16 cellular contexts compared by ENCODE assay signal in genomic region chr1:178243119-178243518, GRCh38.
"Had no signal": no experiment of that assay in that cellular context is flagged by ENCODE, and none has a peak within 500 bp of the region (broad histone marks: within the 10 kb centered on the region; RNA-seq: fewer than 3 reads in every experiment).

No MANE protein-coding gene starts in this region.

- H3K4me3 Mint-ChIP-seq: activated CD4-positive, alpha-beta T cell treated with anti-CD3 and anti-CD28 coated beads for 36 hours; activated CD8-positive, alpha-beta memory T cell treated with anti-CD3 and anti-CD28 coated beads, Interleukin-2, amount 10 ng/mL, durations not matched to agents 7 days and 5 days; activated naive CD4-positive, alpha-beta T cell treated with anti-CD3 and anti-CD28 coated beads, Interleukin-2, amount 10 ng/mL, durations not matched to agents 7 days and 5 days; activated naive CD8-positive, alpha-beta T cell treated with anti-CD3 and anti-CD28 coated beads, Interleukin-2, amount 50 U/mL, for 24 hours; brain; immature natural killer cell had no signal

- H3K4me3 ChIP-seq: coronary artery, left ventricle myocardium inferior, thyroid gland had no signal

- H3K27me3 ChIP-seq: thyroid gland had no signal

- H3K27ac ChIP-seq: coronary artery, left ventricle myocardium inferior, thyroid gland had no signal

- H3K9me3 ChIP-seq: thyroid gland had no signal

- H3K36me3 ChIP-seq: thyroid gland had no signal

- DNase-seq: activated CD4-positive, alpha-beta T cell treated with anti-CD3 and anti-CD28 coated beads for 36 hours; activated CD4-positive, alpha-beta T cell treated with anti-CD3 and anti-CD28 coated beads, Interleukin-2, amount 50 U/mL, for 48 hours; activated CD8-positive, alpha-beta memory T cell treated with anti-CD3 and anti-CD28 coated beads, Interleukin-2, amount 10 ng/mL, durations not matched to agents 7 days and 5 days; activated naive CD4-positive, alpha-beta T cell treated with anti-CD3 and anti-CD28 coated beads, Interleukin-2, amount 10 ng/mL, durations not matched to agents 7 days and 5 days; activated naive CD8-positive, alpha-beta T cell treated with anti-CD3 and anti-CD28 coated beads, Interleukin-2, amount 50 U/mL, for 24 hours; central memory CD4-positive, alpha-beta T cell; erythroblast; foreskin melanocyte; immature natural killer cell; kidney glomerular epithelial cell; left ventricle myocardium inferior; occipital lobe; stimulated activated naive CD4-positive, alpha-beta T cell; thyroid gland had no signal

- H3K4me1 ChIP-seq: thyroid gland had no signal

- H3K27me3 Mint-ChIP-seq: activated CD8-positive, alpha-beta memory T cell treated with anti-CD3 and anti-CD28 coated beads, Interleukin-2, amount 10 ng/mL, durations not matched to agents 7 days and 5 days; activated naive CD4-positive, alpha-beta T cell treated with anti-CD3 and anti-CD28 coated beads, Interleukin-2, amount 10 ng/mL, durations not matched to agents 7 days and 5 days; brain had no signal

- H3K27ac Mint-ChIP-seq: activated CD4-positive, alpha-beta T cell treated with anti-CD3 and anti-CD28 coated beads for 36 hours; activated CD8-positive, alpha-beta memory T cell treated with anti-CD3 and anti-CD28 coated beads, Interleukin-2, amount 10 ng/mL, durations not matched to agents 7 days and 5 days; activated naive CD4-positive, alpha-beta T cell treated with anti-CD3 and anti-CD28 coated beads, Interleukin-2, amount 10 ng/mL, durations not matched to agents 7 days and 5 days; activated naive CD8-positive, alpha-beta T cell treated with anti-CD3 and anti-CD28 coated beads, Interleukin-2, amount 50 U/mL, for 24 hours; brain; immature natural killer cell had no signal

- H3K4me1 Mint-ChIP-seq: activated CD4-positive, alpha-beta T cell treated with anti-CD3 and anti-CD28 coated beads for 36 hours; activated CD8-positive, alpha-beta memory T cell treated with anti-CD3 and anti-CD28 coated beads, Interleukin-2, amount 10 ng/mL, durations not matched to agents 7 days and 5 days; activated naive CD4-positive, alpha-beta T cell treated with anti-CD3 and anti-CD28 coated beads, Interleukin-2, amount 10 ng/mL, durations not matched to agents 7 days and 5 days; activated naive CD8-positive, alpha-beta T cell treated with anti-CD3 and anti-CD28 coated beads, Interleukin-2, amount 50 U/mL, for 24 hours; brain; immature natural killer cell had no signal

- ATAC-seq: activated CD4-positive, alpha-beta T cell treated with anti-CD3 and anti-CD28 coated beads for 36 hours; activated CD8-positive, alpha-beta memory T cell treated with anti-CD3 and anti-CD28 coated beads, Interleukin-2, amount 10 ng/mL, durations not matched to agents 7 days and 5 days; activated naive CD8-positive, alpha-beta T cell treated with anti-CD3 and anti-CD28 coated beads, Interleukin-2, amount 50 U/mL, for 24 hours had no signal

- H3K36me3 Mint-ChIP-seq: activated CD8-positive, alpha-beta memory T cell treated with anti-CD3 and anti-CD28 coated beads, Interleukin-2, amount 10 ng/mL, durations not matched to agents 7 days and 5 days; activated naive CD4-positive, alpha-beta T cell treated with anti-CD3 and anti-CD28 coated beads, Interleukin-2, amount 10 ng/mL, durations not matched to agents 7 days and 5 days; immature natural killer cell had no signal
